In the genomic region with DNA sequence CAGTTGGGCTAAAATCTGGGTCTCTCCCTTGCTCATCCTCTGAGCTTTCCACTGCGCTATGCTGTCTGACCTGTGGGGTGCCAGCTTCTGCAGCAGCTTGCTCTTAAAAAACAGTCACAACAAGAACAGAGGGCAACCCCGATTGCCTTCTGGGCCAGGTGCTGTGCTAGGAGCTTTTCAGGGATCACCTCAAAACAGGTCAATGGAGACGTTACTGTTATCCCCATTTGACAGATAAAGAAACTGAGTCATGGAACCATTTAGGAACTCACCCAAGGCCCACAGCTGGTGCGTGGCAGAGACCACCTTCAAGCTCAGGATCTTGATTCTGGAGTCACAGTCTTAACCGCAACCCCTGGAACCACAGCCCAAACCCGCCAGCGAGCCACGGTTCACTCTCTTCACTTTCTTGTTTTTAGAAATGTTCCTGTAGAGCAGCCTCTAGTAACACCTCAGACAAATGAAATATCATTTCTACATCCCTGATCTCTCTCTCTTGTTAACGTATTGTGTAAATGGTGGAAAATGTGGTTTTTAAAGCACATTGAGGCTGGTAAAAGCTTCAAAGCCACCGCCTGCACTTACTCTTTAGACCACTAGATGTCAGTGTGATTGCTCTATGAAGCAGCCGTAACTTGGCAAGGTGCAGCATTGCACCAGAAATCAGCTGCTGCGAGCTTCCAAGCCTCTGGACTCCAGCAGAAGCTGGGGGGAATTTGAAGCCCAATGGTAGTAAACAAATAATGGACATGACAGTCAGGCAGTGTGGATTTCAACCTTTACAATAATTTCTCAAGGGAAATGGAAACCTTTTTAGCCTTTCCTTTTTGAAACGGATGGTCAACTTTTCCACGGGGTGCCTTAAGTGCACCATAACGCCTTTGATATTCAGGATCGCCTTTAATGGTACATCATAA, we compare ENCODE assay signal across 1 cellular context.
TF ChIP-seq lines count a peak whose summit lies in the region.

No MANE protein-coding gene starts in this region.

TF ChIP-seq in WTC11, 78 proteins besides CTCF, POLR2A, EP300 and RAD21 (continued from another document):
- TF ChIP-seq, protein P1, sequence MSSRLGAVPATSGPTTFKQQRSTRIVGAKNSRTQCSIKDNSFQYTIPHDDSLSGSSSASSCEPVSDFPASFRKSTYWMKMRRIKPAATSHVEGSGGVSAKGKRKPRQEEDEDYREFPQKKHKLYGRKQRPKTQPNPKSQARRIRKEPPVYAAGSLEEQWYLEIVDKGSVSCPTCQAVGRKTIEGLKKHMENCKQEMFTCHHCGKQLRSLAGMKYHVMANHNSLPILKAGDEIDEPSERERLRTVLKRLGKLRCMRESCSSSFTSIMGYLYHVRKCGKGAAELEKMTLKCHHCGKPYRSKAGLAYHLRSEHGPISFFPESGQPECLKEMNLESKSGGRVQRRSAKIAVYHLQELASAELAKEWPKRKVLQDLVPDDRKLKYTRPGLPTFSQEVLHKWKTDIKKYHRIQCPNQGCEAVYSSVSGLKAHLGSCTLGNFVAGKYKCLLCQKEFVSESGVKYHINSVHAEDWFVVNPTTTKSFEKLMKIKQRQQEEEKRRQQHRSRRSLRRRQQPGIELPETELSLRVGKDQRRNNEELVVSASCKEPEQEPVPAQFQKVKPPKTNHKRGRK (CRISPR knock-in tag; IDR thresholded peaks at IDR 0.05; ENCODE audit: borderline replicate concordance): no peak
- TF ChIP-seq, protein P2, sequence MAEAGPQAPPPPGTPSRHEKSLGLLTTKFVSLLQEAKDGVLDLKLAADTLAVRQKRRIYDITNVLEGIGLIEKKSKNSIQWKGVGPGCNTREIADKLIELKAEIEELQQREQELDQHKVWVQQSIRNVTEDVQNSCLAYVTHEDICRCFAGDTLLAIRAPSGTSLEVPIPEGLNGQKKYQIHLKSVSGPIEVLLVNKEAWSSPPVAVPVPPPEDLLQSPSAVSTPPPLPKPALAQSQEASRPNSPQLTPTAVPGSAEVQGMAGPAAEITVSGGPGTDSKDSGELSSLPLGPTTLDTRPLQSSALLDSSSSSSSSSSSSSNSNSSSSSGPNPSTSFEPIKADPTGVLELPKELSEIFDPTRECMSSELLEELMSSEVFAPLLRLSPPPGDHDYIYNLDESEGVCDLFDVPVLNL (CRISPR knock-in tag; IDR thresholded peaks at IDR 0.05; ENCODE audit: borderline replicate concordance, low read depth): no peak
- no peak for TF ChIP-seq ESRRA (CRISPR knock-in tag; IDR thresholded peaks at IDR 0.05; ENCODE audit: borderline replicate concordance)
- TF ChIP-seq, protein P3, sequence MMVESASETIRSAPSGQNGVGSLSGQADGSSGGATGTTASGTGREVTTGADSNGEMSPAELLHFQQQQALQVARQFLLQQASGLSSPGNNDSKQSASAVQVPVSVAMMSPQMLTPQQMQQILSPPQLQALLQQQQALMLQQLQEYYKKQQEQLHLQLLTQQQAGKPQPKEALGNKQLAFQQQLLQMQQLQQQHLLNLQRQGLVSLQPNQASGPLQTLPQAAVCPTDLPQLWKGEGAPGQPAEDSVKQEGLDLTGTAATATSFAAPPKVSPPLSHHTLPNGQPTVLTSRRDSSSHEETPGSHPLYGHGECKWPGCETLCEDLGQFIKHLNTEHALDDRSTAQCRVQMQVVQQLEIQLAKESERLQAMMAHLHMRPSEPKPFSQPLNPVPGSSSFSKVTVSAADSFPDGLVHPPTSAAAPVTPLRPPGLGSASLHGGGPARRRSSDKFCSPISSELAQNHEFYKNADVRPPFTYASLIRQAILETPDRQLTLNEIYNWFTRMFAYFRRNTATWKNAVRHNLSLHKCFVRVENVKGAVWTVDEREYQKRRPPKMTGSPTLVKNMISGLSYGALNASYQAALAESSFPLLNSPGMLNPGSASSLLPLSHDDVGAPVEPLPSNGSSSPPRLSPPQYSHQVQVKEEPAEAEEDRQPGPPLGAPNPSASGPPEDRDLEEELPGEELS (CRISPR knock-in tag; IDR thresholded peaks at IDR 0.05): no peak
- TF ChIP-seq HMGA2 (CRISPR knock-in tag; IDR thresholded peaks at IDR 0.05): no peak
- TF ChIP-seq ZNF219 (CRISPR knock-in tag; IDR thresholded peaks at IDR 0.05; ENCODE audit: borderline replicate concordance): no peak
- no peak for TF ChIP-seq NFATC4 (CRISPR knock-in tag; IDR thresholded peaks at IDR 0.05)
- TF ChIP-seq ATF1 (CRISPR knock-in tag; IDR thresholded peaks at IDR 0.05): no peak
- TF ChIP-seq, protein P4, sequence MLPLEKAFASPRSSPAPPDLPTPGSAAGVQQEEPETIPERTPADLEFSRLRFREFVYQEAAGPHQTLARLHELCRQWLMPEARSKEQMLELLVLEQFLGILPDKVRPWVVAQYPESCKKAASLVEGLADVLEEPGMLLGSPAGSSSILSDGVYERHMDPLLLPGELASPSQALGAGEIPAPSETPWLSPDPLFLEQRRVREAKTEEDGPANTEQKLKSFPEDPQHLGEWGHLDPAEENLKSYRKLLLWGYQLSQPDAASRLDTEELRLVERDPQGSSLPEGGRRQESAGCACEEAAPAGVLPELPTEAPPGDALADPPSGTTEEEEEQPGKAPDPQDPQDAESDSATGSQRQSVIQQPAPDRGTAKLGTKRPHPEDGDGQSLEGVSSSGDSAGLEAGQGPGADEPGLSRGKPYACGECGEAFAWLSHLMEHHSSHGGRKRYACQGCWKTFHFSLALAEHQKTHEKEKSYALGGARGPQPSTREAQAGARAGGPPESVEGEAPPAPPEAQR (CRISPR knock-in tag; IDR thresholded peaks at IDR 0.05): no peak
- TF ChIP-seq ZNF317 (CRISPR knock-in tag; IDR thresholded peaks at IDR 0.05; ENCODE audit: borderline replicate concordance, low read depth): no peak
- no peak for TF ChIP-seq ZNF138 (CRISPR knock-in tag; conservative IDR thresholded peaks at IDR 0.05)
- TF ChIP-seq GABPB1 (CRISPR knock-in tag; IDR thresholded peaks at IDR 0.05): no peak
